In the genomic region with DNA sequence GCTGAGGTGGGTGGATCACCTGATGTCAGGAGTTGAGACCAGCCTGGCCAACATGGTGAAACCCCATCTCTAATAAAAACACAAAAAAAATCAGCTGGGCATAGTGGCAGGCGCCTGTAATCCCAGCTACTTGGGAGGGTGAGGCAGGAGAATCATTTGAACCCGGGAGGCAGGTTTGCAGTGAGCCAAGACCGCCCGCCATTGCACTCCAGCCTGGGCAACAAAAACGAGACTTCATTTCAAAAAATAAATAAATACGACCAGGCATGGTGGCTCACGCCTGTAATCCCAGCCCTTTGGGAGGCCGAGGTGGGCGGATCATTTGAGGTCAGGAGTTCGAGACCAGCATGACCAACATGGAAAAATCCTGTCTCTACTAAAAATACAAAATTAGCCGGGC, we compare ENCODE assay signal across 3 cellular contexts. TPM values are rescaled to one million over a fixed set of nuclear protein-coding genes. Genes with fewer than 3 reads are reported as not detected.
"Had no signal": no experiment of that assay in that cellular context is flagged by ENCODE, and none has a peak within 500 bp of the region (broad histone marks: within the 10 kb centered on the region; RNA-seq: fewer than 3 reads in every experiment).

No MANE protein-coding gene starts in this region.

RNA-seq across cellular contexts. Expression of gene MFAP4, which starts 33.6 kb away (rescaled TPM):
- total RNA-seq: naive thymus-derived CD4-positive, alpha-beta T cell; natural killer cell had no signal
- polyA plus RNA-seq: naive thymus-derived CD4-positive, alpha-beta T cell had no signal

RNA-seq across cellular contexts. Expression of gene RNF112, which starts 57.6 kb away (rescaled TPM):
- total RNA-seq: renal cortical epithelial cell had no signal
